ENCODE assay signal across 16 cellular contexts in genomic region chr11:134521452-134522289, GRCh38.
DNase-seq lines count a peak whose midpoint lies in the region; ATAC-seq, FAIRE-seq and TF ChIP-seq lines count a peak whose summit lies in the region.
"Had no signal": no experiment of that assay in that cellular context is flagged by ENCODE, and none has a peak within 500 bp of the region (broad histone marks: within the 10 kb centered on the region; RNA-seq: fewer than 3 reads in every experiment).

No MANE protein-coding gene starts in this region.

- H2AFZ ChIP-seq in HepG2 (ENCODE audit: low read length): no peak overlapping the region
- no peak overlapping the region for H2AFZ ChIP-seq in osteoblast (ENCODE audit: low read length)
- H2AFZ ChIP-seq: PC-9 had no signal

- H3K4me3 ChIP-seq in BLaER1 treated with 17β-estradiol and CSF1 and Interleukin-3, amounts not matched to agents 10 nM and 100 nM: no peak overlapping the region
- H3K4me3 ChIP-seq in HepG2 (replicated peaks in 1 of 3; ENCODE audit: insufficient read depth in 1 of 3, low read depth in 2 of 3, low read length in 3 of 3): no peak overlapping the region
- no peak overlapping the region for H3K4me3 ChIP-seq in osteoblast (ENCODE audit: insufficient read depth, low read length)
- H3K4me3 ChIP-seq: HAP-1, K562, PC-9, SJSA1 had no signal

- no peaks in the 10 kb centered on the region for H3K36me3 ChIP-seq in BLaER1 treated with 17β-estradiol and CSF1 and Interleukin-3, amounts not matched to agents 10 nM and 100 nM
- H3K36me3 ChIP-seq in HepG2 (replicated peaks in 1 of 2; ENCODE audit: control insufficient read depth in 1 of 2, insufficient read depth in 2 of 2, low read length in 2 of 2) (no peaks in the 10 kb centered on the region), osteoblast (ENCODE audit: insufficient read depth, low read length) (no peaks in the 10 kb centered on the region)
- H3K36me3 ChIP-seq: HAP-1, SJSA1 had no signal

- no TSS peak for BruUV-seq in HepG2 (replicated peaks; lab: Mats Ljungman, UMichigan)

- no peak for FAIRE-seq in HepG2 (lab: Jason Lieb, UNC)
- FAIRE-seq: GM19239, K562 had no signal

- H3K4me1 ChIP-seq in BLaER1 treated with 17β-estradiol and CSF1 and Interleukin-3, amounts not matched to agents 10 nM and 100 nM: peaks cover 13 to 62% (median 47%) of the 10 kb centered on the region in 10 experiments; a peak in 19 of 20 replicates
- H3K4me1 ChIP-seq in HepG2 (ENCODE audit: insufficient read depth, low read length): no peaks in the 10 kb centered on the region
- no peaks in the 10 kb centered on the region for H3K4me1 ChIP-seq in osteoblast (ENCODE audit: insufficient read depth, low read length)
- H3K4me1 ChIP-seq: HAP-1, SJSA1 had no signal

- no peak for TF ChIP-seq CTCF in HepG2 (CRISPR knock-in tag; IDR thresholded peaks at IDR 0.05)
- no peak for TF ChIP-seq CTCF in osteoblast (IDR thresholded peaks at IDR 0.05; ENCODE audit: extremely low read depth, low read depth, low read length)

- TF ChIP-seq POLR2A in HepG2 (IDR thresholded peaks at IDR 0.05; ENCODE audit: insufficient read depth in 1 of 2, low read depth in 2 of 2, low read length in 2 of 2): no peak

- no peak overlapping the region for H3K9ac ChIP-seq in BLaER1 treated with 17β-estradiol and CSF1 and Interleukin-3, amounts not matched to agents 10 nM and 100 nM
- no peak overlapping the region for H3K9ac ChIP-seq in HepG2 (ENCODE audit: insufficient read depth, low read depth, low read length)

- peak; percentile 8 for DNase-seq in NCI-H69 (lab: John Stamatoyannopoulos, UW)
- DNase-seq in HepG2 (ENCODE audit: low spot score): no peak
- peak; percentile 84 for DNase-seq in osteoblast (ENCODE audit: insufficient read length, low spot score, missing footprints)
- DNase-seq: COR-L47, EL, NCI-H187 treated with DMSO at 0.1 percent for 48 hours, PC-9 had no signal

- in situ Hi-C loops in HepG2 (cut with HindIII; ENCODE audit: extremely low pct_ligation_motif_present, low pct_unique_long_range_greater_than_20kb): no loop called here

- TF ChIP-seq RAD21 in HepG2 (CRISPR knock-in tag; IDR thresholded peaks at IDR 0.05): no peak

- intact Hi-C loops in HepG2 (cut with micrococcal nuclease; ENCODE audit: unreplicated experiment): no loop called here

- TF ChIP-seq EP300 in HepG2 (IDR thresholded peaks at IDR 0.05; ENCODE audit: low read depth in 2 of 2, low read length in 2 of 2) (no peak), HepG2 (CRISPR knock-in tag; IDR thresholded peaks at IDR 0.05; ENCODE audit: borderline replicate concordance) (no peak)

- peaks cover 0 to 33% (median 0%) of the 10 kb centered on the region in 11 experiments; a peak in 4 of 22 replicates for H4K20me1 ChIP-seq in BLaER1 treated with 17β-estradiol and CSF1 and Interleukin-3, amounts not matched to agents 10 nM and 100 nM
- H4K20me1 ChIP-seq in HepG2 (ENCODE audit: insufficient read depth, low read length) (no peaks in the 10 kb centered on the region), osteoblast (ENCODE audit: insufficient read depth, low read length) (no peaks in the 10 kb centered on the region)

- H3K79me2 ChIP-seq in HepG2 (ENCODE audit: insufficient read depth, low read length) (no peaks in the 10 kb centered on the region), osteoblast (ENCODE audit: insufficient read depth, low read length) (no peaks in the 10 kb centered on the region)

- no peak; the same call in 2 of the 3 replicates for ATAC-seq in HepG2
- ATAC-seq in GM18870 (IDR thresholded peaks at IDR 0.05; ENCODE audit: unreplicated experiment): no peak
- no peak for ATAC-seq in HG03025 (IDR thresholded peaks at IDR 0.05; ENCODE audit: low FRiP score, unreplicated experiment)
- no peak for ATAC-seq in GM18909 (IDR thresholded peaks at IDR 0.05; ENCODE audit: poor library complexity, unreplicated experiment)
- ATAC-seq: K562 had no signal

- H3K27ac ChIP-seq in BLaER1 treated with 17β-estradiol and CSF1 and Interleukin-3, amounts not matched to agents 10 nM and 100 nM: no peak overlapping the region
- no peak overlapping the region for H3K27ac ChIP-seq in HepG2 (ENCODE audit: extremely low read length, insufficient read depth, low read length)
- no peak overlapping the region for H3K27ac ChIP-seq in osteoblast (ENCODE audit: low read depth, low read length)
- H3K27ac ChIP-seq: HL-60, PC-9, SJSA1 had no signal

- POLR2A ChIA-PET in HepG2 (lab: Yijun Ruan, JAX): no interaction called here

- peaks cover 0 to 3% (median 0%) of the 10 kb centered on the region in 11 experiments; a peak in 1 of 22 replicates for H3K27me3 ChIP-seq in BLaER1 treated with 17β-estradiol and CSF1 and Interleukin-3, amounts not matched to agents 10 nM and 100 nM
- H3K27me3 ChIP-seq in HepG2 (ENCODE audit: control insufficient read depth in 1 of 2, insufficient read depth in 2 of 2, low read length in 2 of 2) (peaks cover 5 to 30% of the 10 kb centered on the region in 2 experiments; a peak in 4 of 5 replicates), osteoblast (ENCODE audit: insufficient read depth, low read length) (no peaks in the 10 kb centered on the region)
- H3K27me3 ChIP-seq: SJSA1 had no signal

- H3K4me2 ChIP-seq in BLaER1 treated with 17β-estradiol and CSF1 and Interleukin-3, amounts not matched to agents 10 nM and 100 nM: peak overlapping the region in 10 of 11 experiments; percentile 11 to 83 (median 76); a peak in 18 of 22 replicates
- H3K4me2 ChIP-seq in HepG2 (ENCODE audit: low read depth, low read length) (no peak overlapping the region), osteoblast (ENCODE audit: insufficient read depth, low read length) (no peak overlapping the region)
- H3K4me2 ChIP-seq: PC-9 had no signal

- H3K9me3 ChIP-seq in BLaER1 treated with 17β-estradiol and CSF1 and Interleukin-3, amounts not matched to agents 10 nM and 100 nM (replicated peaks in 1 of 11): no peaks in the 10 kb centered on the region
- no peaks in the 10 kb centered on the region for H3K9me3 ChIP-seq in HepG2 (ENCODE audit: low read length)
- peaks cover 2% of the 10 kb centered on the region for H3K9me3 ChIP-seq in osteoblast (ENCODE audit: low read depth, low read length)
- H3K9me3 ChIP-seq: HAP-1, SJSA1 had no signal

- CTCF ChIA-PET in HepG2 (lab: Yijun Ruan, JAX; ENCODE audit: low intra/inter-chr PET ratio, low total read pairs): no interaction called here

- 33% methylated on average over 13 of the region's 18 CpGs for WGBS in HepG2 (ENCODE audit: low lambda C conversion rate)

TF ChIP-seq in HepG2, 621 proteins besides CTCF, POLR2A, EP300 and RAD21:
- TF ChIP-seq ZNF615 (CRISPR knock-in tag; IDR thresholded peaks at IDR 0.05; ENCODE audit: borderline replicate concordance): no peak
- TF ChIP-seq RARG (CRISPR knock-in tag; IDR thresholded peaks at IDR 0.05; ENCODE audit: low read depth): no peak
- TF ChIP-seq ZNF468 (CRISPR knock-in tag; IDR thresholded peaks at IDR 0.05): no peak
- no peak for TF ChIP-seq PHF5A (CRISPR knock-in tag; IDR thresholded peaks at IDR 0.05; ENCODE audit: low read depth, unreplicated experiment)
- TF ChIP-seq, protein P1, sequence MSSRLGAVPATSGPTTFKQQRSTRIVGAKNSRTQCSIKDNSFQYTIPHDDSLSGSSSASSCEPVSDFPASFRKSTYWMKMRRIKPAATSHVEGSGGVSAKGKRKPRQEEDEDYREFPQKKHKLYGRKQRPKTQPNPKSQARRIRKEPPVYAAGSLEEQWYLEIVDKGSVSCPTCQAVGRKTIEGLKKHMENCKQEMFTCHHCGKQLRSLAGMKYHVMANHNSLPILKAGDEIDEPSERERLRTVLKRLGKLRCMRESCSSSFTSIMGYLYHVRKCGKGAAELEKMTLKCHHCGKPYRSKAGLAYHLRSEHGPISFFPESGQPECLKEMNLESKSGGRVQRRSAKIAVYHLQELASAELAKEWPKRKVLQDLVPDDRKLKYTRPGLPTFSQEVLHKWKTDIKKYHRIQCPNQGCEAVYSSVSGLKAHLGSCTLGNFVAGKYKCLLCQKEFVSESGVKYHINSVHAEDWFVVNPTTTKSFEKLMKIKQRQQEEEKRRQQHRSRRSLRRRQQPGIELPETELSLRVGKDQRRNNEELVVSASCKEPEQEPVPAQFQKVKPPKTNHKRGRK (CRISPR knock-in tag; IDR thresholded peaks at IDR 0.05): no peak
- TF ChIP-seq, protein P2, sequence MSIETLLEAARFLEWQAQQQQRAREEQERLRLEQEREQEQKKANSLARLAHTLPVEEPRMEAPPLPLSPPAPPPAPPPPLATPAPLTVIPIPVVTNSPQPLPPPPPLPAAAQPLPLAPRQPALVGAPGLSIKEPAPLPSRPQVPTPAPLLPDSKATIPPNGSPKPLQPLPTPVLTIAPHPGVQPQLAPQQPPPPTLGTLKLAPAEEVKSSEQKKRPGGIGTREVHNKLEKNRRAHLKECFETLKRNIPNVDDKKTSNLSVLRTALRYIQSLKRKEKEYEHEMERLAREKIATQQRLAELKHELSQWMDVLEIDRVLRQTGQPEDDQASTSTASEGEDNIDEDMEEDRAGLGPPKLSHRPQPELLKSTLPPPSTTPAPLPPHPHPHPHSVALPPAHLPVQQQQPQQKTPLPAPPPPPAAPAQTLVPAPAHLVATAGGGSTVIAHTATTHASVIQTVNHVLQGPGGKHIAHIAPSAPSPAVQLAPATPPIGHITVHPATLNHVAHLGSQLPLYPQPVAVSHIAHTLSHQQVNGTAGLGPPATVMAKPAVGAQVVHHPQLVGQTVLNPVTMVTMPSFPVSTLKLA (IDR thresholded peaks at IDR 0.05): peak; percentile 76

Comparison
In these comparisons a context has a peak if more than half of its experiments do, and no peak if none do; other contexts are left out.
1. H3K4me2 ChIP-seq: peak in BLaER1 treated with 17β-estradiol and CSF1 and Interleukin-3, amounts not matched to agents 10 nM and 100 nM (10 of 11); none in HepG2 (single experiment) and osteoblast (single experiment).